ENCODE assay signal across 15 cellular contexts in the genomic region with DNA sequence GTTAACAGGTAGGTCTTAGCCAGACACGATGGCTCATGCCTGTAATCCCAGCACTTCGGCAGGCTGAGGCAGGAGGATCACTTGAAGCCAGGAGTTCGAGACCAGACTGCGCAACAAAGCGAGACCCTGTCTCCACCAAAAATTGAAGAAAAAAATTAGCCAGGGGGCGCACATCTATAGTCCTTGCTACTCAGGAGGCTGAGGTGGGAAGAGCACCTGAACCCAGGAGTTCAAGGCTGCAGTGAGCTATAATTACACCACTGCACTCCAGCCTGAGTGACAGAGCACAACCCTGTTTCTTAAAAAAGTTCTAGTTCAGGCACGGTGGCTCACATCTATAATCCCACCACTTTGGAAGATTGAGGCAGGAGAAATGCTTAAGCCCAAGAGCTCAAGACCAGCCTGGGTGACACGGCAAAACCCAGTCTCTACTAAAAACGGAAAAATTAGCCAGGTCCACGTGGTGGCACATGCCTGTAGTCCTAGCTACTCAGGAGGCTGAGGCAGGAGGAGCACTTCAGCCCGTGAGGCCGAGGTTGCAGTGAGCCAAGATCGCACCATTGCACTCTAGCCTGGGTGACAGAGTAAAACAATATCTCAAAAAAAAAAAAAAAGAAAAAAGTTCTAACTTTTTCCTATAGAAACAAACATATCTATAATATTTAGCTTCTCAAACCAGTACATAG. TPM values are rescaled to one million over a fixed set of nuclear protein-coding genes. Genes with fewer than 3 reads are reported as not detected.
A peak's percentile ranks its signal among the peaks of the same experiment; 100 is the strongest.
DNase-seq lines count a peak whose midpoint lies in the region; ATAC-seq and TF ChIP-seq lines count a peak whose summit lies in the region.
"Had no signal": no experiment of that assay in that cellular context is flagged by ENCODE, and none has a peak within 500 bp of the region (broad histone marks: within the 10 kb centered on the region; RNA-seq: fewer than 3 reads in every experiment).

No MANE protein-coding gene starts in this region.

- H3K79me2 ChIP-seq in DOHH2 (ENCODE audit: control insufficient read depth, low read length) = peaks cover 98% of the 10 kb centered on the region
- peaks cover 64% of the 10 kb centered on the region for H3K79me2 ChIP-seq in GM23338 (replicated peaks; ENCODE audit: insufficient read depth)
- peaks cover 94% of the 10 kb centered on the region for H3K79me2 ChIP-seq in OCI-LY7 (ENCODE audit: insufficient read depth, low read depth, low read length)

- peaks cover 20% of the 10 kb centered on the region for H3K4me1 ChIP-seq in DOHH2 (ENCODE audit: control insufficient read depth, low read length)
- no peaks in the 10 kb centered on the region for H3K4me1 ChIP-seq in GM23338 (ENCODE audit: insufficient read depth)
- peaks cover 15% of the 10 kb centered on the region for H3K4me1 ChIP-seq in OCI-LY7 (ENCODE audit: insufficient read depth, low read length, poor library complexity, severe bottlenecking)
- H3K4me1 ChIP-seq in neutrophil (ENCODE audit: control insufficient read depth in 1 of 2, insufficient read depth in 1 of 2, low read depth in 1 of 2, low read length in 1 of 2) = peaks cover 38 to 42% of the 10 kb centered on the region in 2 experiments
- H3K4me1 ChIP-seq: Caco-2 had no signal

- no peak for ATAC-seq in GM23338
- no peak for ATAC-seq in GM18517 (IDR thresholded peaks at IDR 0.05; ENCODE audit: unreplicated experiment)
- ATAC-seq: A549; CD8-positive, alpha-beta T cell had no signal

- no peaks in the 10 kb centered on the region for H3K27me3 ChIP-seq in DOHH2 (ENCODE audit: control insufficient read depth, low read length)
- H3K27me3 ChIP-seq in GM23338 (ENCODE audit: insufficient read depth) = no peaks in the 10 kb centered on the region
- no peaks in the 10 kb centered on the region for H3K27me3 ChIP-seq in neutrophil

- no peak overlapping the region for H3K27ac Mint-ChIP-seq in GM23338
- H3K27ac Mint-ChIP-seq: CD8-positive, alpha-beta T cell; H9 had no signal

- no TSS peak for BruUV-seq in OCI-LY7 (replicated peaks; lab: Mats Ljungman, UMichigan)

- intact Hi-C loops in OCI-LY7 (cut with micrococcal nuclease; ENCODE audit: unreplicated experiment) = no loop called here

- POLR2A ChIA-PET in OCI-LY7 (lab: Charles Lee) = interaction anchor here (0.6 to 1.5 kb wide), 4 partner anchors 11 to 162 kb away, joined by 3 to 4 read pairs (median 4); no protein-coding TSS in a partner anchor

- H4K20me1 ChIP-seq in DOHH2 (ENCODE audit: control insufficient read depth, insufficient read depth, low read depth, low read length) (peaks cover 18% of the 10 kb centered on the region), GM23338 (replicated peaks; ENCODE audit: insufficient read depth) (no peaks in the 10 kb centered on the region; the same call in 1 of the 2 replicates), OCI-LY7 (ENCODE audit: insufficient read depth, low read length) (peaks cover 32% of the 10 kb centered on the region)

- H2AFZ ChIP-seq in GM23338 (no peak overlapping the region), OCI-LY7 (ENCODE audit: low read length) (no peak overlapping the region)

- no peak overlapping the region for H3K4me3 Mint-ChIP-seq in GM23338
- H3K4me3 Mint-ChIP-seq: CD14-positive monocyte; CD8-positive, alpha-beta T cell; H9 had no signal

- H3K9me3 ChIP-seq in DOHH2 (ENCODE audit: control insufficient read depth, insufficient read depth, low read length) = no peaks in the 10 kb centered on the region
- H3K9me3 ChIP-seq in OCI-LY7 (ENCODE audit: low read length) = no peaks in the 10 kb centered on the region
- no peaks in the 10 kb centered on the region for H3K9me3 ChIP-seq in neutrophil
- H3K9me3 ChIP-seq: A549, Caco-2 had no signal

- TF ChIP-seq CTCF in DOHH2 (IDR thresholded peaks at IDR 0.05; ENCODE audit: low read depth, low read length, poor library complexity, severe bottlenecking) (peak; percentile 12), GM23338 (conservative IDR thresholded peaks at IDR 0.05; ENCODE audit: low read depth in 2 of 2) (peak; percentile 12 to 34; a peak in 2 of 4 replicates), OCI-LY7 (conservative IDR thresholded peaks at IDR 0.05; ENCODE audit: low read length) (peak; percentile 61; the same call in 1 of the 2 replicates), neutrophil (IDR thresholded peaks at IDR 0.05) (no peak)

- CTCF ChIA-PET in OCI-LY7 (lab: Charles Lee; ENCODE audit: unreplicated experiment) = no interaction called here

- H3K27ac ChIP-seq in DOHH2 (ENCODE audit: low read depth, low read length) (no peak overlapping the region), GM23338 (ENCODE audit: low read depth) (no peak overlapping the region), OCI-LY7 (ENCODE audit: low read depth, low read length, poor library complexity, severe bottlenecking) (no peak overlapping the region), neutrophil (peak overlapping the region; percentile 9)
- H3K27ac ChIP-seq: A549 had no signal

- H3K36me3 ChIP-seq in DOHH2 (ENCODE audit: control insufficient read depth, low read length) = peaks cover 75% of the 10 kb centered on the region
- H3K36me3 ChIP-seq in GM23338 (ENCODE audit: insufficient read depth) = no peaks in the 10 kb centered on the region
- peaks cover 66% of the 10 kb centered on the region for H3K36me3 ChIP-seq in OCI-LY7 (ENCODE audit: insufficient read depth, low read length)
- peaks cover 34% of the 10 kb centered on the region for H3K36me3 ChIP-seq in neutrophil

- H3K36me3 Mint-ChIP-seq in GM23338 (ENCODE audit: low read depth) = peaks cover 10% of the 10 kb centered on the region

- H3K4me1 Mint-ChIP-seq in GM23338 = no peaks in the 10 kb centered on the region
- H3K4me1 Mint-ChIP-seq: H9 had no signal

- H3K4me3 ChIP-seq in DOHH2 (ENCODE audit: low read length) (no peak overlapping the region), GM23338 (no peak overlapping the region), OCI-LY7 (ENCODE audit: low read depth, low read length, poor library complexity, severe bottlenecking) (no peak overlapping the region), neutrophil (ENCODE audit: low read depth in 1 of 2, low read length in 1 of 2) (no peak overlapping the region)
- H3K4me3 ChIP-seq: A549 had no signal

- H3K9me2 ChIP-seq in DOHH2 (replicated peaks; ENCODE audit: control insufficient read depth, low read length) (no peaks in the 10 kb centered on the region), GM23338 (ENCODE audit: insufficient read depth) (no peaks in the 10 kb centered on the region), OCI-LY7 (ENCODE audit: insufficient read depth, low read length) (no peaks in the 10 kb centered on the region)

- H3K27me3 Mint-ChIP-seq in GM23338 (ENCODE audit: insufficient read depth, low read depth, poor library complexity) = peaks cover 4% of the 10 kb centered on the region

- DNase-seq in GM23338 (ENCODE audit: low spot score) (peak; percentile 14), OCI-LY7 (ENCODE audit: low spot score) (no peak), Ammon's horn (ENCODE audit: low spot score) (no peak)
- no peak for DNase-seq in activated CD8-positive, alpha-beta memory T cell treated with anti-CD3 and anti-CD28 coated beads, Interleukin-2, amount 50 U/mL, for 48 hours
- DNase-seq: CD8-positive, alpha-beta T cell; DMS53; GOT3; H9; KBM-7 had no signal

- no peaks in the 10 kb centered on the region for H3K9me3 Mint-ChIP-seq in GM23338
- H3K9me3 Mint-ChIP-seq: CD14-positive monocyte; CD8-positive, alpha-beta T cell; H9 had no signal

- H3K4me2 ChIP-seq in DOHH2 (ENCODE audit: low read length) (no peak overlapping the region), GM23338 (no peak overlapping the region), OCI-LY7 (ENCODE audit: low read length) (no peak overlapping the region)
- H3K4me2 ChIP-seq: A549 had no signal

- H3F3A ChIP-seq in DOHH2 (ENCODE audit: control insufficient read depth, insufficient read depth) = peaks cover 5% of the 10 kb centered on the region
- no peaks in the 10 kb centered on the region for H3F3A ChIP-seq in GM23338 (replicated peaks; ENCODE audit: low read depth)

TF ChIP-seq in GM23338, 12 proteins besides CTCF, POLR2A, EP300 and RAD21 (continues in another document):
- TF ChIP-seq JUNB (IDR thresholded peaks at IDR 0.05; ENCODE audit: unreplicated experiment) = no peak
- TF ChIP-seq ZNF114 (CRISPR knock-in tag; IDR thresholded peaks at IDR 0.05) = no peak
- TF ChIP-seq NANOG (IDR thresholded peaks at IDR 0.05; ENCODE audit: borderline replicate concordance) = no peak
- TF ChIP-seq, protein P1, sequence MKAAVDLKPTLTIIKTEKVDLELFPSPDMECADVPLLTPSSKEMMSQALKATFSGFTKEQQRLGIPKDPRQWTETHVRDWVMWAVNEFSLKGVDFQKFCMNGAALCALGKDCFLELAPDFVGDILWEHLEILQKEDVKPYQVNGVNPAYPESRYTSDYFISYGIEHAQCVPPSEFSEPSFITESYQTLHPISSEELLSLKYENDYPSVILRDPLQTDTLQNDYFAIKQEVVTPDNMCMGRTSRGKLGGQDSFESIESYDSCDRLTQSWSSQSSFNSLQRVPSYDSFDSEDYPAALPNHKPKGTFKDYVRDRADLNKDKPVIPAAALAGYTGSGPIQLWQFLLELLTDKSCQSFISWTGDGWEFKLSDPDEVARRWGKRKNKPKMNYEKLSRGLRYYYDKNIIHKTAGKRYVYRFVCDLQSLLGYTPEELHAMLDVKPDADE (IDR thresholded peaks at IDR 0.05) = no peak

RNA-seq across cellular contexts. Expression of a gene that starts 9.1 kb away (rescaled TPM):
- 21.8 and 24.2 TPM in 2 replicates for total RNA-seq in GM23338 (2014; rRNA removed; shearing (Covaris generic))
- polyA plus RNA-seq in GM23338 (2016; fragmentation: Nextera tagmentation; extraction: Ambion mirVana) = 24.1 and 26.8 TPM in 2 replicates
- total RNA-seq in OCI-LY7 (2014; rRNA removed; shearing (Covaris generic)) = 39.6 and 42.2 TPM in 2 replicates
- total RNA-seq in OCI-LY7 (2022) = 58.6 and 58.7 TPM in 2 replicates
